In genomic region chr12:117370000-117370399, GRCh38 we compare ENCODE assay signal across 2 cellular contexts. TPM values are rescaled to one million over a fixed set of nuclear protein-coding genes. Genes with fewer than 3 reads are reported as not detected.
"Had no signal": no experiment of that assay in that cellular context is flagged by ENCODE, and none has a peak within 500 bp of the region (broad histone marks: within the 10 kb centered on the region; RNA-seq: fewer than 3 reads in every experiment).

No MANE protein-coding gene starts in this region.

RNA-seq across cellular contexts. Expression of gene NOS1, which starts 8.6 kb away (rescaled TPM):
- total RNA-seq: G401, GM12878 had no signal
